ENCODE assay signal across 19 cellular contexts in genomic region chr2:230921806-230922595, GRCh38. TPM values are rescaled to one million over a fixed set of nuclear protein-coding genes. Genes with fewer than 3 reads are reported as not detected.
DNase-seq lines count a peak whose midpoint lies in the region; ATAC-seq and TF ChIP-seq lines count a peak whose summit lies in the region.
"Had no signal": no experiment of that assay in that cellular context is flagged by ENCODE, and none has a peak within 500 bp of the region (broad histone marks: within the 10 kb centered on the region; RNA-seq: fewer than 3 reads in every experiment).

No MANE protein-coding gene starts in this region.

- DNase-seq in GM06990 (ENCODE audit: extremely low read depth, insufficient read length) (peak; percentile 37), GM23338 (ENCODE audit: low spot score) (no peak), sciatic nerve (ENCODE audit: low spot score) (peak; percentile 26), anterior cingulate cortex (lab: John Stamatoyannopoulos, UW) (no peak)
- DNase-seq: DND-41; HFFc6; KBM-7; NCI-H1092 treated with DMSO at 0.1 percent for 48 hours; NCI-H345; SIG-M5; stimulated activated CD4-positive, alpha-beta T cell treated with anti-CD3 and anti-CD28 coated beads, Interleukin-4, amount 100 ng/mL, for 4 hours; T1000 had no signal

- H3K4me3 ChIP-seq in GM06990 (replicated peaks; ENCODE audit: low read depth, low read length) (peak overlapping the region; percentile 28), GM23338 (no peak overlapping the region)
- H3K4me3 ChIP-seq: BLaER1 treated with 17β-estradiol and CSF1 and Interleukin-3, amounts not matched to agents 10 nM and 100 nM; right lobe of liver; vagina had no signal

- H3K36me3 Mint-ChIP-seq in GM23338 (ENCODE audit: low read depth): no peaks in the 10 kb centered on the region
- H3K36me3 Mint-ChIP-seq in activated T-helper 17 cell treated with anti-CD3 and anti-CD28 coated beads, Interleukin-2, amount 50 U/mL, for 72 hours (ENCODE audit: low read depth): peaks cover 17% of the 10 kb centered on the region

- H3K9me3 Mint-ChIP-seq in GM23338: no peaks in the 10 kb centered on the region
- no peaks in the 10 kb centered on the region for H3K9me3 Mint-ChIP-seq in activated T-helper 17 cell treated with anti-CD3 and anti-CD28 coated beads, Interleukin-2, amount 50 U/mL, for 72 hours
- H3K9me3 Mint-ChIP-seq: HFFc6 had no signal

- peaks cover 9% of the 10 kb centered on the region for H3K27me3 Mint-ChIP-seq in GM23338 (ENCODE audit: insufficient read depth, low read depth, poor library complexity)
- H3K27me3 Mint-ChIP-seq in activated T-helper 17 cell treated with anti-CD3 and anti-CD28 coated beads, Interleukin-2, amount 50 U/mL, for 72 hours: no peaks in the 10 kb centered on the region

- H3K27ac ChIP-seq in GM23338 (ENCODE audit: low read depth): no peak overlapping the region
- H3K27ac ChIP-seq: BLaER1 treated with 17β-estradiol and CSF1 and Interleukin-3, amounts not matched to agents 10 nM and 100 nM; neutrophil; right lobe of liver; vagina had no signal

- H3K36me3 ChIP-seq in GM06990 (ENCODE audit: control insufficient read depth, insufficient read depth, low read length): no peaks in the 10 kb centered on the region
- no peaks in the 10 kb centered on the region for H3K36me3 ChIP-seq in GM23338 (ENCODE audit: insufficient read depth)
- H3K36me3 ChIP-seq: BLaER1 treated with 17β-estradiol and CSF1 and Interleukin-3, amounts not matched to agents 10 nM and 100 nM; neutrophil; right lobe of liver; vagina had no signal

- H3K4me2 ChIP-seq in GM23338: no peak overlapping the region
- H3K4me2 ChIP-seq: BLaER1 treated with 17β-estradiol and CSF1 and Interleukin-3, amounts not matched to agents 10 nM and 100 nM had no signal

- no peak for ATAC-seq in GM23338
- ATAC-seq in activated T-helper 17 cell treated with anti-CD3 and anti-CD28 coated beads, Interleukin-2, amount 50 U/mL, for 72 hours (replicated peaks): no peak
- no peak for ATAC-seq in sciatic nerve
- ATAC-seq in GM21528 (IDR thresholded peaks at IDR 0.05; ENCODE audit: low FRiP score, unreplicated experiment): no peak
- no peak for ATAC-seq in GM18498 (IDR thresholded peaks at IDR 0.05; ENCODE audit: unreplicated experiment)
- ATAC-seq: right lobe of liver had no signal

- peaks cover 13% of the 10 kb centered on the region for H3K4me1 Mint-ChIP-seq in GM23338
- peaks cover 44% of the 10 kb centered on the region for H3K4me1 Mint-ChIP-seq in activated T-helper 17 cell treated with anti-CD3 and anti-CD28 coated beads, Interleukin-2, amount 50 U/mL, for 72 hours

- H3K27ac Mint-ChIP-seq in GM23338: no peak overlapping the region
- H3K27ac Mint-ChIP-seq in activated T-helper 17 cell treated with anti-CD3 and anti-CD28 coated beads, Interleukin-2, amount 50 U/mL, for 72 hours: no peak overlapping the region
- H3K27ac Mint-ChIP-seq: HFFc6 had no signal

- H4K20me1 ChIP-seq in GM23338 (replicated peaks; ENCODE audit: insufficient read depth): no peaks in the 10 kb centered on the region
- H4K20me1 ChIP-seq: BLaER1 treated with 17β-estradiol and CSF1 and Interleukin-3, amounts not matched to agents 10 nM and 100 nM had no signal

- no peaks in the 10 kb centered on the region for H3K4me1 ChIP-seq in GM23338 (ENCODE audit: insufficient read depth)
- H3K4me1 ChIP-seq: right lobe of liver, vagina had no signal

- H3K9me2 ChIP-seq in GM23338 (ENCODE audit: insufficient read depth): no peaks in the 10 kb centered on the region

- no peaks in the 10 kb centered on the region for H3F3A ChIP-seq in GM23338 (replicated peaks; ENCODE audit: low read depth)

- no peak for TF ChIP-seq CTCF in GM06990 (IDR thresholded peaks at IDR 0.05; ENCODE audit: insufficient read depth, low read length, poor library complexity, severe bottlenecking)
- TF ChIP-seq CTCF in GM23338 (conservative IDR thresholded peaks at IDR 0.05; ENCODE audit: low read depth in 2 of 2): no peak

- H3K27me3 ChIP-seq in GM06990 (replicated peaks; ENCODE audit: control insufficient read depth, insufficient read depth, low read length) (no peaks in the 10 kb centered on the region), GM23338 (ENCODE audit: insufficient read depth) (no peaks in the 10 kb centered on the region)
- H3K27me3 ChIP-seq: BLaER1 treated with 17β-estradiol and CSF1 and Interleukin-3, amounts not matched to agents 10 nM and 100 nM; right lobe of liver; vagina had no signal

- no peaks in the 10 kb centered on the region for H3K79me2 ChIP-seq in GM23338 (replicated peaks; ENCODE audit: insufficient read depth)

- peak overlapping the region; percentile 87; the same call in 1 of the 2 replicates for H2AFZ ChIP-seq in GM23338

- no peak overlapping the region for H3K4me3 Mint-ChIP-seq in GM23338
- H3K4me3 Mint-ChIP-seq in activated T-helper 17 cell treated with anti-CD3 and anti-CD28 coated beads, Interleukin-2, amount 50 U/mL, for 72 hours: peak overlapping the region; percentile 66
- H3K4me3 Mint-ChIP-seq: HFFc6 had no signal

- intact Hi-C loops in sciatic nerve (cut with DNase I): no loop called here

TF ChIP-seq in GM23338, 12 proteins besides CTCF, POLR2A, EP300 and RAD21 (continues in another document):
- no peak for TF ChIP-seq JUNB (IDR thresholded peaks at IDR 0.05; ENCODE audit: unreplicated experiment)
- TF ChIP-seq EZH2phosphoT487 (IDR thresholded peaks at IDR 0.05; ENCODE audit: unreplicated experiment): no peak
- no peak for TF ChIP-seq CREB1 (CRISPR knock-in tag; IDR thresholded peaks at IDR 0.05; ENCODE audit: low read depth)
- no peak for TF ChIP-seq POLR2AphosphoS5 (IDR thresholded peaks at IDR 0.05; ENCODE audit: low read depth)
- TF ChIP-seq STAT1 (IDR thresholded peaks at IDR 0.05; ENCODE audit: unreplicated experiment): no peak
- no peak for TF ChIP-seq ZNF331 (CRISPR knock-in tag; IDR thresholded peaks at IDR 0.05; ENCODE audit: low read depth)
- TF ChIP-seq, protein P1, sequence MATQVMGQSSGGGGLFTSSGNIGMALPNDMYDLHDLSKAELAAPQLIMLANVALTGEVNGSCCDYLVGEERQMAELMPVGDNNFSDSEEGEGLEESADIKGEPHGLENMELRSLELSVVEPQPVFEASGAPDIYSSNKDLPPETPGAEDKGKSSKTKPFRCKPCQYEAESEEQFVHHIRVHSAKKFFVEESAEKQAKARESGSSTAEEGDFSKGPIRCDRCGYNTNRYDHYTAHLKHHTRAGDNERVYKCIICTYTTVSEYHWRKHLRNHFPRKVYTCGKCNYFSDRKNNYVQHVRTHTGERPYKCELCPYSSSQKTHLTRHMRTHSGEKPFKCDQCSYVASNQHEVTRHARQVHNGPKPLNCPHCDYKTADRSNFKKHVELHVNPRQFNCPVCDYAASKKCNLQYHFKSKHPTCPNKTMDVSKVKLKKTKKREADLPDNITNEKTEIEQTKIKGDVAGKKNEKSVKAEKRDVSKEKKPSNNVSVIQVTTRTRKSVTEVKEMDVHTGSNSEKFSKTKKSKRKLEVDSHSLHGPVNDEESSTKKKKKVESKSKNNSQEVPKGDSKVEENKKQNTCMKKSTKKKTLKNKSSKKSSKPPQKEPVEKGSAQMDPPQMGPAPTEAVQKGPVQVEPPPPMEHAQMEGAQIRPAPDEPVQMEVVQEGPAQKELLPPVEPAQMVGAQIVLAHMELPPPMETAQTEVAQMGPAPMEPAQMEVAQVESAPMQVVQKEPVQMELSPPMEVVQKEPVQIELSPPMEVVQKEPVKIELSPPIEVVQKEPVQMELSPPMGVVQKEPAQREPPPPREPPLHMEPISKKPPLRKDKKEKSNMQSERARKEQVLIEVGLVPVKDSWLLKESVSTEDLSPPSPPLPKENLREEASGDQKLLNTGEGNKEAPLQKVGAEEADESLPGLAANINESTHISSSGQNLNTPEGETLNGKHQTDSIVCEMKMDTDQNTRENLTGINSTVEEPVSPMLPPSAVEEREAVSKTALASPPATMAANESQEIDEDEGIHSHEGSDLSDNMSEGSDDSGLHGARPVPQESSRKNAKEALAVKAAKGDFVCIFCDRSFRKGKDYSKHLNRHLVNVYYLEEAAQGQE (IDR thresholded peaks at IDR 0.05; ENCODE audit: unreplicated experiment): no peak
- TF ChIP-seq ZNF114 (CRISPR knock-in tag; IDR thresholded peaks at IDR 0.05): no peak
- no peak for TF ChIP-seq EZH2 (IDR thresholded peaks at IDR 0.05; ENCODE audit: low read depth, unreplicated experiment)

RNA-seq across cellular contexts. Expression of gene GPR55, which starts 3.0 kb away (rescaled TPM):
- not detected in 2 replicates for total RNA-seq in GM23338 (2014; rRNA removed; shearing (Covaris generic))
- polyA plus RNA-seq in GM23338 (2016; fragmentation: Nextera tagmentation; extraction: Ambion mirVana): not detected in 2 replicates
- 10 to 100 TPM; 11.1 to 19.9 TPM for total RNA-seq in activated T-helper 17 cell treated with anti-CD3 and anti-CD28 coated beads, Interleukin-2, amount 50 U/mL, for 72 hours
- total RNA-seq in sciatic nerve: 0.18 TPM
- total RNA-seq: HFFc6 had no signal

RNA-seq across cellular contexts. Expression of gene ITM2C, which starts 57.3 kb away (rescaled TPM):
- 314 and 367 TPM in 2 replicates for total RNA-seq in GM23338 (2014; rRNA removed; shearing (Covaris generic))
- 240 and 241 TPM in 2 replicates for polyA plus RNA-seq in GM23338 (2016; fragmentation: Nextera tagmentation; extraction: Ambion mirVana)
- total RNA-seq in activated T-helper 17 cell treated with anti-CD3 and anti-CD28 coated beads, Interleukin-2, amount 50 U/mL, for 72 hours: 10 to 100 TPM; 28.7 to 45.0 TPM
- 136 TPM for total RNA-seq in sciatic nerve

Comparison
In these comparisons a context has a peak if more than half of its experiments do, and no peak if none do; other contexts are left out.
1. DNase-seq: peak in GM06990 (single experiment) and sciatic nerve (single experiment); none in GM23338 (single experiment) and anterior cingulate cortex (0 of 58).
2. RNA of gene GPR55, which starts 3.0 kb away (total RNA-seq): 11.1 to 19.9 TPM in activated T-helper 17 cell treated with anti-CD3 and anti-CD28 coated beads, Interleukin-2, amount 50 U/mL, for 72 hours; 0.18 TPM in sciatic nerve (single experiment) and not detected in GM23338; every median in the first group is over 10 times any median in the second.